14 cellular contexts compared by ENCODE assay signal in genomic region chr13:84126671-84127171, GRCh38.
DNase-seq lines count a peak whose midpoint lies in the region; ATAC-seq and TF ChIP-seq lines count a peak whose summit lies in the region.
"Had no signal": no experiment of that assay in that cellular context is flagged by ENCODE, and none has a peak within 500 bp of the region (broad histone marks: within the 10 kb centered on the region; RNA-seq: fewer than 3 reads in every experiment).

No MANE protein-coding gene starts in this region.

- ATAC-seq in Right ventricle myocardium inferior: no peak
- no peak for ATAC-seq in heart left ventricle
- ATAC-seq in upper lobe of right lung: peak; percentile 20
- ATAC-seq in HG02763 (IDR thresholded peaks at IDR 0.05; ENCODE audit: unreplicated experiment): no peak

- WGBS in heart left ventricle, 4 donors: 63 to 70% (median 66%) methylated on average over 7 of the region's 7 CpGs

- H3K4me1 Mint-ChIP-seq in activated naive CD8-positive, alpha-beta T cell treated with anti-CD3 and anti-CD28 coated beads for 36 hours: no peaks in the 10 kb centered on the region
- H3K4me1 Mint-ChIP-seq: B cell had no signal

- H3K4me1 ChIP-seq in heart left ventricle (no peaks in the 10 kb centered on the region), upper lobe of right lung (no peaks in the 10 kb centered on the region)
- H3K4me1 ChIP-seq: suprapubic skin had no signal

- no peak for TF ChIP-seq POLR2A in heart left ventricle (IDR thresholded peaks at IDR 0.05)

- H3K36me3 ChIP-seq in heart left ventricle (no peaks in the 10 kb centered on the region), upper lobe of right lung (no peaks in the 10 kb centered on the region)
- H3K36me3 ChIP-seq: suprapubic skin had no signal

- H3K27ac Mint-ChIP-seq in activated naive CD8-positive, alpha-beta T cell treated with anti-CD3 and anti-CD28 coated beads for 36 hours: no peak overlapping the region
- H3K27ac Mint-ChIP-seq: B cell had no signal

- DNase-seq in Right ventricle myocardium inferior (ENCODE audit: missing footprints) (peak; percentile 50), heart left ventricle (no peak), NCI-H146 treated with DMSO at 0.1 percent for 48 hours (lab: John Stamatoyannopoulos, UW; ENCODE audit: unreplicated experiment) (peak; percentile 5), upper lobe of right lung (no peak), HEK293T (ENCODE audit: extremely low spot score) (no peak), SIG-M5 treated with dmso at 0.1 percent for 504 hours (lab: John Stamatoyannopoulos, UW; ENCODE audit: unreplicated experiment) (no peak)
- DNase-seq in activated naive CD8-positive, alpha-beta T cell treated with anti-CD3 and anti-CD28 coated beads for 36 hours: peak; percentile 5
- DNase-seq: KBM-7; occipital lobe; stimulated activated CD4-positive, alpha-beta T cell treated with anti-CD3 and anti-CD28 coated beads, Interleukin-2, amount 100 ng/mL, for 24 hours had no signal

- H3K27me3 Mint-ChIP-seq in activated naive CD8-positive, alpha-beta T cell treated with anti-CD3 and anti-CD28 coated beads for 36 hours: no peaks in the 10 kb centered on the region
- H3K27me3 Mint-ChIP-seq: B cell, brain had no signal

- TF ChIP-seq CTCF in heart left ventricle (IDR thresholded peaks at IDR 0.05) (no peak), upper lobe of right lung (IDR thresholded peaks at IDR 0.05) (no peak)

- POLR2A ChIA-PET in HEK293T (lab: Yijun Ruan, JAX): no interaction called here

- no peaks in the 10 kb centered on the region for H3K27me3 ChIP-seq in heart left ventricle
- no peaks in the 10 kb centered on the region for H3K27me3 ChIP-seq in upper lobe of right lung
- H3K27me3 ChIP-seq: suprapubic skin had no signal

- no peaks in the 10 kb centered on the region for H3K36me3 Mint-ChIP-seq in activated naive CD8-positive, alpha-beta T cell treated with anti-CD3 and anti-CD28 coated beads for 36 hours
- H3K36me3 Mint-ChIP-seq: brain had no signal

- CTCF ChIA-PET in HEK293T (lab: Yijun Ruan, JAX): no interaction called here

- H3K4me3 Mint-ChIP-seq in activated naive CD8-positive, alpha-beta T cell treated with anti-CD3 and anti-CD28 coated beads for 36 hours: no peak overlapping the region
- H3K4me3 Mint-ChIP-seq: B cell, brain had no signal

- intact Hi-C loops in Right ventricle myocardium inferior (cut with DNase I): no loop called here
- intact Hi-C loops in heart left ventricle (cut with DNase I): no loop called here
- intact Hi-C loops in upper lobe of right lung (cut with DNase I): no loop called here

- H3K9me3 ChIP-seq in heart left ventricle (no peaks in the 10 kb centered on the region), upper lobe of right lung (no peaks in the 10 kb centered on the region)
- H3K9me3 ChIP-seq: suprapubic skin had no signal

- H3K4me3 ChIP-seq in heart left ventricle: no peak overlapping the region
- H3K4me3 ChIP-seq in upper lobe of right lung: no peak overlapping the region
- H3K4me3 ChIP-seq: suprapubic skin had no signal

- H3K27ac ChIP-seq in heart left ventricle: no peak overlapping the region
- no peak overlapping the region for H3K27ac ChIP-seq in upper lobe of right lung
- H3K27ac ChIP-seq: suprapubic skin had no signal

- H3K9me3 Mint-ChIP-seq in activated naive CD8-positive, alpha-beta T cell treated with anti-CD3 and anti-CD28 coated beads for 36 hours: no peaks in the 10 kb centered on the region

TF ChIP-seq in HEK293T, 16 proteins besides CTCF, POLR2A, EP300 and RAD21:
- TF ChIP-seq FOXK2 (IDR thresholded peaks at IDR 0.05) (no peak), SP1 (IDR thresholded peaks at IDR 0.05) (no peak), LEF1 (IDR thresholded peaks at IDR 0.05; ENCODE audit: borderline replicate concordance) (no peak), CTBP1 (IDR thresholded peaks at IDR 0.05; ENCODE audit: borderline replicate concordance) (no peak), SUZ12 (IDR thresholded peaks at IDR 0.05) (no peak), FOXA1 (IDR thresholded peaks at IDR 0.05) (no peak), NFRKB (IDR thresholded peaks at IDR 0.05) (no peak), HDGF (IDR thresholded peaks at IDR 0.05; ENCODE audit: borderline replicate concordance) (no peak), FOXM1 (IDR thresholded peaks at IDR 0.05; ENCODE audit: borderline replicate concordance) (no peak), TARDBP (IDR thresholded peaks at IDR 0.05) (no peak), ARNT (IDR thresholded peaks at IDR 0.05) (no peak), ZNF384 (IDR thresholded peaks at IDR 0.05) (no peak), BHLHE40 (IDR thresholded peaks at IDR 0.05; ENCODE audit: borderline replicate concordance) (no peak), L3MBTL2 (conservative IDR thresholded peaks at IDR 0.05) (no peak), ELF4 (IDR thresholded peaks at IDR 0.05) (no peak)
- TF ChIP-seq, protein P1, sequence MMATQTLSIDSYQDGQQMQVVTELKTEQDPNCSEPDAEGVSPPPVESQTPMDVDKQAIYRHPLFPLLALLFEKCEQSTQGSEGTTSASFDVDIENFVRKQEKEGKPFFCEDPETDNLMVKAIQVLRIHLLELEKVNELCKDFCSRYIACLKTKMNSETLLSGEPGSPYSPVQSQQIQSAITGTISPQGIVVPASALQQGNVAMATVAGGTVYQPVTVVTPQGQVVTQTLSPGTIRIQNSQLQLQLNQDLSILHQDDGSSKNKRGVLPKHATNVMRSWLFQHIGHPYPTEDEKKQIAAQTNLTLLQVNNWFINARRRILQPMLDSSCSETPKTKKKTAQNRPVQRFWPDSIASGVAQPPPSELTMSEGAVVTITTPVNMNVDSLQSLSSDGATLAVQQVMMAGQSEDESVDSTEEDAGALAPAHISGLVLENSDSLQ (IDR thresholded peaks at IDR 0.05): no peak

Comparison
In these comparisons a context has a peak if more than half of its experiments do, and no peak if none do; other contexts are left out.
1. DNase-seq: peak in Right ventricle myocardium inferior (single experiment), NCI-H146 treated with DMSO at 0.1 percent for 48 hours (single experiment) and activated naive CD8-positive, alpha-beta T cell treated with anti-CD3 and anti-CD28 coated beads for 36 hours (single experiment); none in heart left ventricle (0 of 5), upper lobe of right lung (single experiment), HEK293T (single experiment) and SIG-M5 treated with dmso at 0.1 percent for 504 hours (single experiment).